Comparison of ENCODE assay signal across 32 cellular contexts in the genomic region with DNA sequence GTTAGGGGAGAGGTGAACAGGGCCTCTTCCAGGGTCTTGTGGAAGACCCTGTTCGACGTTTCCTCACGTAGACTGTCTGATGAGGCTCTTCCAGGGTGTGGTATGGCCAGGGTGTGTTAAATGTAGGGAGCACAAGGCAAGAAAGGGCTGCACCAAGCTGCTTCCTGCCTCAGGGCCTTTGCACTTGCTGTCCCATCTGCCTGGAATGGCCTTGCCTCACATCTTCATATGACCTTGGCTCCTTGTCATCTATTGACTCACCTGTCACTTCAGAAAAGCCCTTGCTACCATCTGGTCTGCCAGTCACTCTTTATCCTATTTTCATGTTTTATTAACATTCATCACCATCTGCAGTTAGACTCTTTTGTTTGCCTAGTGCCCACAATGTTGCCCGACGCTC. TPM values are rescaled to one million over a fixed set of nuclear protein-coding genes. Genes with fewer than 3 reads are reported as not detected.
DNase-seq lines count a peak whose midpoint lies in the region; ATAC-seq and TF ChIP-seq lines count a peak whose summit lies in the region.
"Had no signal": no experiment of that assay in that cellular context is flagged by ENCODE, and none has a peak within 500 bp of the region (broad histone marks: within the 10 kb centered on the region; RNA-seq: fewer than 3 reads in every experiment).

No MANE protein-coding gene starts in this region.

- H3K27me3 ChIP-seq in CD8-positive, alpha-beta T cell (ENCODE audit: insufficient read depth, low read length) = no peaks in the 10 kb centered on the region
- H3K27me3 ChIP-seq: left lung, sigmoid colon, stomach, uterus had no signal

- CTCF ChIA-PET in CD8-positive, alpha-beta T cell (lab: Charles Lee) = no interaction called here

- H3K36me3 ChIP-seq in CD8-positive, alpha-beta T cell (ENCODE audit: insufficient read depth, low read length) = no peaks in the 10 kb centered on the region
- H3K36me3 ChIP-seq: sigmoid colon, uterus had no signal

- H3K4me1 Mint-ChIP-seq in CD8-positive, alpha-beta T cell (ENCODE audit: low read depth) = peaks cover 6% of the 10 kb centered on the region

- POLR2A ChIA-PET in CD8-positive, alpha-beta T cell (lab: Charles Lee) = no interaction called here

- intact Hi-C loops in CD8-positive, alpha-beta T cell (cut with DNase I, micrococcal nuclease) = no loop called here
- intact Hi-C loops in left colon (cut with DNase I, micrococcal nuclease) = no loop called here

- peak overlapping the region; percentile 52 for H3K27ac Mint-ChIP-seq in CD8-positive, alpha-beta T cell
- H3K27ac Mint-ChIP-seq: activated CD8-positive, alpha-beta memory T cell treated with anti-CD3 and anti-CD28 coated beads, Interleukin-2, amount 10 ng/mL, durations not matched to agents 7 days and 5 days; B cell had no signal

- H3K9me3 ChIP-seq in CD8-positive, alpha-beta T cell (ENCODE audit: low read length) = no peaks in the 10 kb centered on the region
- H3K9me3 ChIP-seq: left lung, sigmoid colon, stomach, uterus had no signal

- no peak for TF ChIP-seq CTCF in CD8-positive, alpha-beta T cell (IDR thresholded peaks at IDR 0.05)

- H3K4me1 ChIP-seq in CD8-positive, alpha-beta T cell (ENCODE audit: insufficient read depth, low read length) = no peaks in the 10 kb centered on the region
- H3K4me1 ChIP-seq: sigmoid colon, uterus had no signal

- no peak overlapping the region for H3K27ac ChIP-seq in CD8-positive, alpha-beta T cell (ENCODE audit: low read depth, low read length)
- H3K27ac ChIP-seq: coronary artery, left lung, sigmoid colon, stomach, uterus had no signal

- no peaks in the 10 kb centered on the region for H3K9me3 Mint-ChIP-seq in CD8-positive, alpha-beta T cell
- H3K9me3 Mint-ChIP-seq: CD8-positive, alpha-beta memory T cell had no signal

- H3K36me3 Mint-ChIP-seq in CD8-positive, alpha-beta T cell = peaks cover 46% of the 10 kb centered on the region

- ATAC-seq in CD8-positive, alpha-beta T cell = no peak
- peak; percentile 34 for ATAC-seq in left colon
- ATAC-seq: activated CD4-positive, CD25-positive, alpha-beta regulatory T cell treated with anti-CD3 and anti-CD28 coated beads, Interleukin-2, amount 50 U/mL, for 24 hours; activated CD8-positive, alpha-beta memory T cell treated with anti-CD3 and anti-CD28 coated beads, Interleukin-2, amount 10 ng/mL, durations not matched to agents 7 days and 5 days; activated T-cell treated with anti-CD3 and anti-CD28 coated beads, Interleukin-2, amount 50 U/mL, for 4 hours; left lung; Right ventricle myocardium inferior had no signal

- no peaks in the 10 kb centered on the region for H3K27me3 Mint-ChIP-seq in CD8-positive, alpha-beta T cell (ENCODE audit: low read depth)
- H3K27me3 Mint-ChIP-seq: activated CD8-positive, alpha-beta memory T cell treated with anti-CD3 and anti-CD28 coated beads, Interleukin-2, amount 10 ng/mL, durations not matched to agents 7 days and 5 days; B cell; CD8-positive, alpha-beta memory T cell; naive B cell had no signal

- DNase-seq in CD8-positive, alpha-beta T cell = no peak
- peak; percentile 59 for DNase-seq in DMS53 treated with DMSO at 0.1 percent for 48 hours (lab: John Stamatoyannopoulos, UW; ENCODE audit: unreplicated experiment)
- peak; percentile 62 for DNase-seq in NCI-H774 (lab: John Stamatoyannopoulos, UW)
- no peak for DNase-seq in left colon
- no peak for DNase-seq in NK-92 (lab: John Stamatoyannopoulos, UW; ENCODE audit: unreplicated experiment)
- DNase-seq in NCI-H1436 treated with DMSO at 0.1 percent for 48 hours (lab: John Stamatoyannopoulos, UW) = no peak
- no peak for DNase-seq in HUDEP-2 (lab: John Stamatoyannopoulos, UW; ENCODE audit: unreplicated experiment in 76 of 76)
- DNase-seq: ACHN; activated CD4-positive, alpha-beta T cell treated with anti-CD3 and anti-CD28 coated beads, Interleukin-2, amount 50 U/mL, for 4 hours; activated CD8-positive, alpha-beta memory T cell treated with anti-CD3 and anti-CD28 coated beads, Interleukin-2, amount 10 ng/mL, durations not matched to agents 7 days and 5 days; activated gamma-delta T cell treated with Interleukin-2 at 50 U/mL for 16 hours; activated T-cell treated with anti-CD3 and anti-CD28 coated beads, Interleukin-2, amount 50 U/mL, for 4 hours; CD8-positive, alpha-beta memory T cell; DMS153; effector memory CD4-positive, alpha-beta T cell; erythroblast; HCEC 1CT; left lung; MV-4-11; naive B cell; NCI-H1930; NCI-H345; sigmoid colon; stimulated activated CD4-positive, alpha-beta T cell treated with anti-CD3 and anti-CD28 coated beads, Interleukin-12 subunit alpha, Interleukin-12 subunit beta, amount 100 ng/mL, for 4 hours; stimulated activated CD4-positive, alpha-beta T cell treated with anti-CD3 and anti-CD28 coated beads, Interleukin-2, amount 100 ng/mL, for 48 hours; stomach; T-helper 2 cell; uterus had no signal

- no peak overlapping the region for H3K4me3 ChIP-seq in CD8-positive, alpha-beta T cell (ENCODE audit: low read depth, low read length)
- H3K4me3 ChIP-seq: coronary artery, left lung, sigmoid colon, stomach, uterus had no signal

- H3K4me3 Mint-ChIP-seq in CD8-positive, alpha-beta T cell = no peak overlapping the region
- H3K4me3 Mint-ChIP-seq: activated CD8-positive, alpha-beta memory T cell treated with anti-CD3 and anti-CD28 coated beads, Interleukin-2, amount 10 ng/mL, durations not matched to agents 7 days and 5 days; activated T-cell treated with anti-CD3 and anti-CD28 coated beads, Interleukin-2, amount 50 U/mL, for 4 hours; B cell; CD8-positive, alpha-beta memory T cell; naive B cell had no signal

RNA-seq across cellular contexts. Expression of a gene that starts 31.0 kb away (rescaled TPM):
- total RNA-seq in CD8-positive, alpha-beta T cell = 1 to 10 TPM; 5.0 to 6.2 TPM
- 1 to 10 TPM; 9.1 to 9.5 TPM for total RNA-seq in left colon

Comparison
In these comparisons a context has a peak if more than half of its experiments do, and no peak if none do; other contexts are left out.
1. DNase-seq: peak in DMS53 treated with DMSO at 0.1 percent for 48 hours (single experiment) and NCI-H774 (single experiment); none in CD8-positive, alpha-beta T cell (0 of 7), left colon (0 of 2), NK-92 (single experiment), NCI-H1436 treated with DMSO at 0.1 percent for 48 hours (single experiment) and HUDEP-2 (0 of 76).